In genomic region chr1:24322636-24323177, GRCh38 we compare ENCODE assay signal across 1 cellular context.
TF ChIP-seq lines count a peak whose summit lies in the region.

No MANE protein-coding gene starts in this region.

TF ChIP-seq in HEK293, 187 proteins besides CTCF, POLR2A, EP300 and RAD21 (continued from another document):
- TF ChIP-seq, protein P1, sequence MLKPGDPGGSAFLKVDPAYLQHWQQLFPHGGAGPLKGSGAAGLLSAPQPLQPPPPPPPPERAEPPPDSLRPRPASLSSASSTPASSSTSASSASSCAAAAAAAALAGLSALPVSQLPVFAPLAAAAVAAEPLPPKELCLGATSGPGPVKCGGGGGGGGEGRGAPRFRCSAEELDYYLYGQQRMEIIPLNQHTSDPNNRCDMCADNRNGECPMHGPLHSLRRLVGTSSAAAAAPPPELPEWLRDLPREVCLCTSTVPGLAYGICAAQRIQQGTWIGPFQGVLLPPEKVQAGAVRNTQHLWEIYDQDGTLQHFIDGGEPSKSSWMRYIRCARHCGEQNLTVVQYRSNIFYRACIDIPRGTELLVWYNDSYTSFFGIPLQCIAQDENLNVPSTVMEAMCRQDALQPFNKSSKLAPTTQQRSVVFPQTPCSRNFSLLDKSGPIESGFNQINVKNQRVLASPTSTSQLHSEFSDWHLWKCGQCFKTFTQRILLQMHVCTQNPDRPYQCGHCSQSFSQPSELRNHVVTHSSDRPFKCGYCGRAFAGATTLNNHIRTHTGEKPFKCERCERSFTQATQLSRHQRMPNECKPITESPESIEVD (tag by site-specific recombination; IDR thresholded peaks at IDR 0.05) = no peak
- TF ChIP-seq ZNF558 (tag by site-specific recombination; IDR thresholded peaks at IDR 0.05) (no peak), KLF17 (tag by site-specific recombination; IDR thresholded peaks at IDR 0.05) (no peak), ZFP37 (tag by site-specific recombination; IDR thresholded peaks at IDR 0.05) (no peak), ZNF660 (tag by site-specific recombination; IDR thresholded peaks at IDR 0.05) (no peak), ZBTB20 (tag by site-specific recombination; IDR thresholded peaks at IDR 0.05) (no peak), ZNF664 (tag by site-specific recombination; IDR thresholded peaks at IDR 0.05) (no peak), ZNF133 (tag by site-specific recombination; IDR thresholded peaks at IDR 0.05) (no peak), YY2 (tag by site-specific recombination; IDR thresholded peaks at IDR 0.05) (no peak), ZNF747 (tag by site-specific recombination; IDR thresholded peaks at IDR 0.05) (no peak)
